25 cellular contexts compared by ENCODE assay signal in the genomic region with DNA sequence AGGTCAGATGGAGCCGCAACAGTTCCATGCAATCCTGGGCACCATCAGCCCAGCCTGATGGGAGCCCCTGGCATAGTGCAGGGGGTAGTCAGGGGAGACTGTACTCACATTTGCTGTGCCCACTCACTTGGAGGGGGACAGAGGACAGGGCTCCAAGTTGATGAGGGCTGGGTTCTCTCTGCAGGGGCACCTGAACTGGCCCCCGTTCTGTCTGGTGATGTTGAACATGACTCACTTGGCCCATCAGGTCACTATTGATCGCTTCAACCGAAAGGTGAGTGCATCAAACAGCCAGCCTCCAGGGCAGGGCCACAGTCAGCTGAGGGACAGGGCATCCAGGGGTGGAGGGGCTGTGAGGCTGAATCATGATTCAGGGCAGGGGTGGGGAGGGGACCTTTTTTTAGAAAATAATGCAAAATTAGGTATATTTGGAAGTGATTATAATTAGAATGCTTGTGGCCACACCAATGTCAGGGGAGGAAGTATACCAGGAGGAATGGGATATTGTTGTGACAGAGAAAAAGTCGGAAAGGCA.
"Had no signal": no experiment of that assay in that cellular context is flagged by ENCODE, and none has a peak within 500 bp of the region (broad histone marks: within the 10 kb centered on the region; RNA-seq: fewer than 3 reads in every experiment).

No MANE protein-coding gene starts in this region.

- ATAC-seq: esophagus mucosa; gastrocnemius medialis; left lung; lower lobe of right lung; psoas muscle; sciatic nerve; stimulated activated naive B cell treated with anti-CD40 and anti-IgM and Interleukin-4, amounts not matched to agents 10 μg/mL and 1 μg/mL and 100 μg/mL, for 72 hours; stimulated activated naive CD8-positive, alpha-beta T cell treated with anti-CD3 and anti-CD28 coated beads, Interleukin-15, amount 100 ng/mL, for 72 hours; upper lobe of right lung had no signal

- H2AFZ ChIP-seq: parathyroid adenoma had no signal

- H3K79me2 ChIP-seq: parathyroid adenoma had no signal

- H3K27me3 ChIP-seq: gastrocnemius medialis, testis, tibial nerve, upper lobe of right lung had no signal

- H3K36me3 Mint-ChIP-seq: memory B cell; mesothelial cell of epicardium; naive B cell; stimulated activated naive B cell treated with anti-CD40 and anti-IgM and Interleukin-4, amounts not matched to agents 10 μg/mL and 1 μg/mL and 100 μg/mL, for 72 hours had no signal

- DNase-seq: effector memory CD4-positive, alpha-beta T cell; gastrocnemius medialis; heart right ventricle; hypothalamus; islet precursor cell; lower lobe of right lung; naive B cell; nephron progenitor cell; psoas muscle; retina; spleen; stimulated activated CD4-positive, alpha-beta T cell treated with anti-CD3 and anti-CD28 coated beads, Interleukin-15, amount 100 ng/mL, for 24 hours; stimulated activated CD4-positive, alpha-beta T cell treated with anti-CD3 and anti-CD28 coated beads, Interleukin-1b, Interleukin-23, amount 100 ng/mL, for 48 hours; stimulated activated CD4-positive, alpha-beta T cell treated with anti-CD3 and anti-CD28 coated beads, Interleukin-4, amount 100 ng/mL, for 24 hours; stimulated activated naive B cell treated with anti-CD40 and anti-IgM and Interleukin-4, amounts not matched to agents 10 μg/mL and 1 μg/mL and 100 μg/mL, for 72 hours; stimulated activated naive CD8-positive, alpha-beta T cell treated with anti-CD3 and anti-CD28 coated beads, Interleukin-15, amount 100 ng/mL, for 72 hours; testis; upper lobe of right lung had no signal

- H3K4me1 ChIP-seq: gastrocnemius medialis, heart right ventricle, left lung, lower lobe of right lung, parathyroid adenoma, psoas muscle, spleen, testis, tibial nerve, upper lobe of right lung had no signal

- H3K4me3 ChIP-seq: gastrocnemius medialis, heart right ventricle, left lung, lower lobe of right lung, psoas muscle, spleen, testis, tibial nerve, upper lobe of right lung had no signal

- H3K4me1 Mint-ChIP-seq: memory B cell; mesothelial cell of epicardium; stimulated activated naive CD8-positive, alpha-beta T cell treated with anti-CD3 and anti-CD28 coated beads, Interleukin-15, amount 100 ng/mL, for 72 hours had no signal

- H3K4me3 Mint-ChIP-seq: memory B cell; mesothelial cell of epicardium; naive B cell; nephron progenitor cell; stimulated activated naive B cell treated with anti-CD40 and anti-IgM and Interleukin-4, amounts not matched to agents 10 μg/mL and 1 μg/mL and 100 μg/mL, for 72 hours; stimulated activated naive CD8-positive, alpha-beta T cell treated with anti-CD3 and anti-CD28 coated beads, Interleukin-15, amount 100 ng/mL, for 72 hours had no signal

- H3K9me3 Mint-ChIP-seq: memory B cell; stimulated activated naive B cell treated with anti-CD40 and anti-IgM and Interleukin-4, amounts not matched to agents 10 μg/mL and 1 μg/mL and 100 μg/mL, for 72 hours; stimulated activated naive CD8-positive, alpha-beta T cell treated with anti-CD3 and anti-CD28 coated beads, Interleukin-15, amount 100 ng/mL, for 72 hours had no signal

- H3K27ac Mint-ChIP-seq: memory B cell; mesothelial cell of epicardium; naive B cell; nephron progenitor cell; stimulated activated naive B cell treated with anti-CD40 and anti-IgM and Interleukin-4, amounts not matched to agents 10 μg/mL and 1 μg/mL and 100 μg/mL, for 72 hours; stimulated activated naive CD8-positive, alpha-beta T cell treated with anti-CD3 and anti-CD28 coated beads, Interleukin-15, amount 100 ng/mL, for 72 hours had no signal

- H3K27ac ChIP-seq: gastrocnemius medialis, heart right ventricle, left lung, lower lobe of right lung, parathyroid adenoma, psoas muscle, spleen, testis, tibial nerve, upper lobe of right lung had no signal

- H3K36me3 ChIP-seq: gastrocnemius medialis, heart right ventricle, left lung, lower lobe of right lung, spleen, tibial nerve, upper lobe of right lung had no signal
